Comparison of ENCODE assay signal across 12 cellular contexts in genomic region chr6:32855467-32856174, GRCh38. TPM values are rescaled to one million over a fixed set of nuclear protein-coding genes. Genes with fewer than 3 reads are reported as not detected.
DNase-seq lines count a peak whose midpoint lies in the region; ATAC-seq and TF ChIP-seq lines count a peak whose summit lies in the region.
"Had no signal": no experiment of that assay in that cellular context is flagged by ENCODE, and none has a peak within 500 bp of the region (broad histone marks: within the 10 kb centered on the region; RNA-seq: fewer than 3 reads in every experiment).

No MANE protein-coding gene starts in this region.

- no peak for DNase-seq in GM12865 (ENCODE audit: low read depth)
- DNase-seq in activated naive CD8-positive, alpha-beta T cell treated with anti-CD3 and anti-CD28 coated beads for 36 hours = no peak
- no peak for DNase-seq in naive thymus-derived CD4-positive, alpha-beta T cell
- DNase-seq in activated CD4-positive, CD25-positive, alpha-beta regulatory T cell treated with anti-CD3 and anti-CD28 coated beads, Interleukin-2, amount 50 U/mL, for 72 hours = no peak
- no peak for DNase-seq in DMS153 treated with DMSO at 0.1 percent for 48 hours (lab: John Stamatoyannopoulos, UW; ENCODE audit: unreplicated experiment)
- DNase-seq: central memory CD4-positive, alpha-beta T cell; KG1 had no signal

- peaks cover 61% of the 10 kb centered on the region for H3K4me1 Mint-ChIP-seq in activated naive CD8-positive, alpha-beta T cell treated with anti-CD3 and anti-CD28 coated beads for 36 hours
- H3K4me1 Mint-ChIP-seq in naive thymus-derived CD4-positive, alpha-beta T cell = peaks cover 50 to 76% (median 63%) of the 10 kb centered on the region in 7 donors

- H3K27ac Mint-ChIP-seq in activated naive CD8-positive, alpha-beta T cell treated with anti-CD3 and anti-CD28 coated beads for 36 hours = peak overlapping the region; percentile 100
- H3K27ac Mint-ChIP-seq in naive thymus-derived CD4-positive, alpha-beta T cell = peak overlapping the region; percentile 87 to 100 (median 100)

- H3K4me3 ChIP-seq in ACC112 (ENCODE audit: low read depth, low read length) (peak overlapping the region; percentile 99), GM12865 (ENCODE audit: low read depth, low read length) (peak overlapping the region; percentile 91)
- H3K4me3 ChIP-seq in naive thymus-derived CD4-positive, alpha-beta T cell (ENCODE audit: low read length) = peak overlapping the region; percentile 91

- H3K27me3 Mint-ChIP-seq in activated naive CD8-positive, alpha-beta T cell treated with anti-CD3 and anti-CD28 coated beads for 36 hours = no peaks in the 10 kb centered on the region
- H3K27me3 Mint-ChIP-seq in naive thymus-derived CD4-positive, alpha-beta T cell = no peaks in the 10 kb centered on the region

- H3K4me1 ChIP-seq in ACC112 (ENCODE audit: control insufficient read depth, insufficient read depth, low read length, unreplicated experiment) = peaks cover 24% of the 10 kb centered on the region
- H3K4me1 ChIP-seq in naive thymus-derived CD4-positive, alpha-beta T cell (ENCODE audit: control insufficient read depth in 2 of 2, insufficient read depth in 2 of 2, low read length in 2 of 2) = peaks cover 32 to 41% of the 10 kb centered on the region in 2 donors

- peaks cover 79% of the 10 kb centered on the region for H3K36me3 Mint-ChIP-seq in activated naive CD8-positive, alpha-beta T cell treated with anti-CD3 and anti-CD28 coated beads for 36 hours
- peaks cover 16 to 76% (median 55%) of the 10 kb centered on the region in 5 donors for H3K36me3 Mint-ChIP-seq in naive thymus-derived CD4-positive, alpha-beta T cell

- no peak overlapping the region for H3K27ac ChIP-seq in ACC112 (ENCODE audit: low read depth, low read length)
- H3K27ac ChIP-seq in naive thymus-derived CD4-positive, alpha-beta T cell (ENCODE audit: low read depth, low read length) = peak overlapping the region; percentile 100
- H3K27ac ChIP-seq: C4-2B had no signal

- CTCF ChIA-PET in naive thymus-derived CD4-positive, alpha-beta T cell (lab: Charles Lee) = interaction anchor here (0.6 to 7.5 kb wide), 12 partner anchors 8 to 290 kb away, joined by 3 to 241 read pairs (median 4); partner anchors contain the start of genes HLA-DMA, PSMB8 and TAP2

- no peaks in the 10 kb centered on the region for H3K27me3 ChIP-seq in ACC112 (ENCODE audit: insufficient read depth, low read length)
- no peaks in the 10 kb centered on the region for H3K27me3 ChIP-seq in naive thymus-derived CD4-positive, alpha-beta T cell (ENCODE audit: control insufficient read depth in 2 of 2, insufficient read depth in 2 of 2, low read length in 2 of 2)

- POLR2A ChIA-PET in naive thymus-derived CD4-positive, alpha-beta T cell (lab: Charles Lee) = interaction anchor here (0.6 to 9.5 kb wide), 10 partner anchors 8 to 673 kb away, joined by 3 to 662 read pairs (median 4); partner anchors contain the start of genes HLA-DMA, PSMB8 and TAP2

- TF ChIP-seq CTCF in GM12865 (IDR thresholded peaks at IDR 0.05; ENCODE audit: insufficient read depth, low read depth, low read length, missing control alignments) = no peak

- peak overlapping the region; percentile 99 for H3K4me3 Mint-ChIP-seq in activated naive CD8-positive, alpha-beta T cell treated with anti-CD3 and anti-CD28 coated beads for 36 hours
- H3K4me3 Mint-ChIP-seq in naive thymus-derived CD4-positive, alpha-beta T cell = peak overlapping the region; percentile 96 to 100 (median 100)

- ATAC-seq in naive thymus-derived CD4-positive, alpha-beta T cell = no peak
- ATAC-seq in HG03354 (IDR thresholded peaks at IDR 0.05; ENCODE audit: poor library complexity, severe bottlenecking, unreplicated experiment) = no peak
- ATAC-seq in HG02610 (IDR thresholded peaks at IDR 0.05; ENCODE audit: unreplicated experiment) = no peak

- H3K79me2 ChIP-seq in ACC112 (ENCODE audit: control insufficient read depth, insufficient read depth, low read length, unreplicated experiment) = peaks cover 46% of the 10 kb centered on the region

- H3K9me3 ChIP-seq in naive thymus-derived CD4-positive, alpha-beta T cell (ENCODE audit: control insufficient read depth in 2 of 3, low read length in 3 of 3) = no peaks in the 10 kb centered on the region

- H2AFZ ChIP-seq in ACC112 (ENCODE audit: low read length, unreplicated experiment) = no peak overlapping the region

- H3K36me3 ChIP-seq in ACC112 (ENCODE audit: insufficient read depth, low read length) = peaks cover 27% of the 10 kb centered on the region
- H3K36me3 ChIP-seq in naive thymus-derived CD4-positive, alpha-beta T cell (ENCODE audit: control insufficient read depth in 2 of 3, insufficient read depth in 3 of 3, low read length in 3 of 3) = peaks cover 22 to 71% (median 46%) of the 10 kb centered on the region in 3 experiments

- intact Hi-C loops in naive thymus-derived CD4-positive, alpha-beta T cell (cut with micrococcal nuclease) = loop anchor here (10.0 kb wide), 2 partner anchors 559 to 1021 kb away; partner anchors contain the start of genes CUTA (in 1 of the 2) and PHF1 (in 1 of the 2)

- no peaks in the 10 kb centered on the region for H3K9me3 Mint-ChIP-seq in activated naive CD8-positive, alpha-beta T cell treated with anti-CD3 and anti-CD28 coated beads for 36 hours
- H3K9me3 Mint-ChIP-seq in naive thymus-derived CD4-positive, alpha-beta T cell = peaks cover 0 to 2% (median 0%) of the 10 kb centered on the region in 11 donors

RNA-seq across cellular contexts. Expression of gene PSMB9, which starts 1.6 kb away (rescaled TPM):
- 100 to 1,000 TPM; 315 to 316 TPM for total RNA-seq in activated naive CD8-positive, alpha-beta T cell treated with anti-CD3 and anti-CD28 coated beads for 36 hours
- 100 to 1,000 TPM in 2 of 5 experiments, 10 to 100 TPM in 3; 70.3 to 452 (median 90.5) TPM for total RNA-seq in naive thymus-derived CD4-positive, alpha-beta T cell
- 100 to 1,000 TPM; 385 to 389 TPM for polyA plus RNA-seq in naive thymus-derived CD4-positive, alpha-beta T cell

RNA-seq across cellular contexts. Expression of gene TAP1, which starts 2.1 kb away (rescaled TPM):
- total RNA-seq in activated naive CD8-positive, alpha-beta T cell treated with anti-CD3 and anti-CD28 coated beads for 36 hours = 100 to 1,000 TPM; 337 to 356 TPM
- total RNA-seq in naive thymus-derived CD4-positive, alpha-beta T cell = 100 to 1,000 TPM in 3 of 5 experiments, 10 to 100 TPM in 2; 92.1 to 500 (median 103) TPM
- polyA plus RNA-seq in naive thymus-derived CD4-positive, alpha-beta T cell = 100 to 1,000 TPM; 162 to 274 TPM

RNA-seq across cellular contexts. Expression of gene PSMB8, which starts 11.8 kb away (rescaled TPM):
- total RNA-seq in activated naive CD8-positive, alpha-beta T cell treated with anti-CD3 and anti-CD28 coated beads for 36 hours = 100 to 1,000 TPM; 385 to 393 TPM
- total RNA-seq in naive thymus-derived CD4-positive, alpha-beta T cell = 100 to 1,000 TPM; 111 to 419 (median 115) TPM
- 100 to 1,000 TPM; 322 to 378 TPM for polyA plus RNA-seq in naive thymus-derived CD4-positive, alpha-beta T cell

RNA-seq across cellular contexts. Expression of gene TAP2, which starts 17.1 kb away (rescaled TPM):
- 100 to 1,000 TPM; 216 to 226 TPM for total RNA-seq in activated naive CD8-positive, alpha-beta T cell treated with anti-CD3 and anti-CD28 coated beads for 36 hours
- total RNA-seq in naive thymus-derived CD4-positive, alpha-beta T cell = 100 to 1,000 TPM in 4 of 5 experiments, 10 to 100 TPM in 1; 84.3 to 243 (median 117) TPM
- polyA plus RNA-seq in naive thymus-derived CD4-positive, alpha-beta T cell = 10 to 100 TPM; 26.4 to 36.4 TPM

RNA-seq across cellular contexts. Expression of gene HLA-DOB, which starts 38.8 kb away (rescaled TPM):
- total RNA-seq in activated naive CD8-positive, alpha-beta T cell treated with anti-CD3 and anti-CD28 coated beads for 36 hours = 1 to 10 TPM; 1.9 to 2.1 TPM
- total RNA-seq in naive thymus-derived CD4-positive, alpha-beta T cell = 1 to 10 TPM; 1.7 to 7.7 (median 4.9) TPM
- under 1 TPM; 0.48 to 0.57 TPM for polyA plus RNA-seq in naive thymus-derived CD4-positive, alpha-beta T cell
- total RNA-seq: SK-MEL-5 had no signal
